ENCODE assay signal across 33 cellular contexts in genomic region chr4:79132826-79133225, GRCh38.
DNase-seq lines count a peak whose midpoint lies in the region; FAIRE-seq and TF ChIP-seq lines count a peak whose summit lies in the region.
"Had no signal": no experiment of that assay in that cellular context is flagged by ENCODE, and none has a peak within 500 bp of the region (broad histone marks: within the 10 kb centered on the region; RNA-seq: fewer than 3 reads in every experiment).

No MANE protein-coding gene starts in this region.

- DNase-seq in LNCaP clone FGC (ENCODE audit: low read depth), result peak; percentile 52
- peak; percentile 13 for DNase-seq in SK-N-DZ (ENCODE audit: low spot score)
- peak; percentile 3 for DNase-seq in dedifferentiated amniotic fluid mesenchymal stem cell (ENCODE audit: extremely low spot score)
- no peak for DNase-seq in tibial nerve (ENCODE audit: low spot score in 2 of 2)
- DNase-seq in HuH-7.5 (ENCODE audit: low spot score), result no peak
- DNase-seq in H54 (ENCODE audit: insufficient read length, low spot score), result no peak
- DNase-seq: 8988T; ACHN; AML-193; BE2C; C1 segment of cervical spinal cord; Caco-2; Calu3; CD4-positive, alpha-beta memory T cell; CD4-positive, alpha-beta T cell; CD4-positive, CD25-positive, alpha-beta regulatory T cell; CD8-positive, alpha-beta memory T cell; CD8-positive, alpha-beta T cell; COR-L47; DMS 273 treated with DMSO at 0.1 percent for 48 hours; DMS153; DMS53; DMS79; DMS79 treated with DMSO at 0.1 percent for 48 hours; DND-41; EL had no signal

- TF ChIP-seq CTCF in LNCaP clone FGC (IDR thresholded peaks at IDR 0.05; ENCODE audit: control insufficient read depth, extremely low read depth, insufficient read depth) (no peak), tibial nerve (IDR thresholded peaks at IDR 0.05) (no peak)

- no peaks in the 10 kb centered on the region for H3K4me1 ChIP-seq in tibial nerve
- H3K4me1 ChIP-seq: A549; BE2C; BLaER1; BLaER1 treated with 17β-estradiol and CSF1 and Interleukin-3, amounts not matched to agents 10 nM and 100 nM; Caco-2 had no signal

- H3K9me3 ChIP-seq in tibial nerve, result peaks cover 0 to 20% (median under 1%) of the 10 kb centered on the region in 4 donors
- H3K9me3 ChIP-seq: A549, BE2C, BLaER1, Caco-2 had no signal

- no peak overlapping the region for H3K27ac ChIP-seq in tibial nerve
- H3K27ac ChIP-seq: 22Rv1; A549; BLaER1; BLaER1 treated with 17β-estradiol and CSF1 and Interleukin-3, amounts not matched to agents 10 nM and 100 nM; C4-2B had no signal

- H3K27me3 ChIP-seq in tibial nerve, result no peaks in the 10 kb centered on the region
- H3K27me3 ChIP-seq: BE2C; BLaER1; BLaER1 treated with 17β-estradiol and CSF1 and Interleukin-3, amounts not matched to agents 10 nM and 100 nM had no signal

- TF ChIP-seq EP300 in tibial nerve (IDR thresholded peaks at IDR 0.05), result no peak

- H3K36me3 ChIP-seq in tibial nerve, result no peaks in the 10 kb centered on the region
- H3K36me3 ChIP-seq: BE2C; BLaER1; BLaER1 treated with 17β-estradiol and CSF1 and Interleukin-3, amounts not matched to agents 10 nM and 100 nM had no signal

- no peak overlapping the region for H3K4me3 ChIP-seq in LNCaP clone FGC (ENCODE audit: low read depth, low read length)
- H3K4me3 ChIP-seq in tibial nerve, result no peak overlapping the region
- H3K4me3 ChIP-seq: A549; BLaER1; BLaER1 treated with 17β-estradiol and CSF1 and Interleukin-3, amounts not matched to agents 10 nM and 100 nM had no signal

- 84 to 88% methylated on average over 1 of the region's 1 CpG for WGBS in tibial nerve, 2 donors

- TF ChIP-seq POLR2A in tibial nerve (IDR thresholded peaks at IDR 0.05) (no peak), H54 (IDR thresholded peaks at IDR 0.05; ENCODE audit: low read depth, low read length) (no peak)

- no peak for FAIRE-seq in H54 (lab: Jason Lieb, UNC)
- FAIRE-seq: A204.1, A549, D721Med had no signal

Comparison
In these comparisons a context has a peak if more than half of its experiments do, and no peak if none do; other contexts are left out.
1. DNase-seq: peak in LNCaP clone FGC (single experiment), SK-N-DZ (single experiment) and dedifferentiated amniotic fluid mesenchymal stem cell (single experiment); none in tibial nerve (0 of 2), HuH-7.5 (single experiment) and H54 (single experiment).